In the genomic region with DNA sequence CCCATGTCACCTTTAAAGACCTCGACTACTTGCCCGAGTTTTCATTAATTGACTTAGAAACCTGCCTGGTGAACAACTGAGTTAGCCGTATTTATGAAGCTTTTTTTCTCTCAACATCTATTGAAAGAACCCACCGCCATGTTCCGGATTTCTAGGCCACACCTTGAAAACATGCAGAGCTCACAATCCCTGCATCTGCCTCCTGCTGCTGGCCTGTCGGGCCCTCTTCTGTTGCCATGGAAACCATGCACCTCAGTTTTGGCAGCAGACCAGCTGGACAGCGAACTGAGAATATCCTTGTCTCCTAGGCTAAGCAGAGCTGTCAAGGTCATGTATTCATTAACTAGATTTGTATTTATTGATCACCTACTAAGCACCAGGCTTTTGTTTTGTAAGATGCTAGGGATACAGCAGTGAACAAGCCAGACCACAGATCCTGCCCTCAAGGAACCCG, we compare ENCODE assay signal across 12 cellular contexts. TPM values are rescaled to one million over a fixed set of nuclear protein-coding genes. Genes with fewer than 3 reads are reported as not detected.
DNase-seq lines count a peak whose midpoint lies in the region; ATAC-seq and TF ChIP-seq lines count a peak whose summit lies in the region.
"Had no signal": no experiment of that assay in that cellular context is flagged by ENCODE, and none has a peak within 500 bp of the region (broad histone marks: within the 10 kb centered on the region; RNA-seq: fewer than 3 reads in every experiment).

No MANE protein-coding gene starts in this region.

- TF ChIP-seq POLR2A in right lobe of liver (IDR thresholded peaks at IDR 0.05): no peak

- DNase-seq in DMS53 (lab: John Stamatoyannopoulos, UW): peak; percentile 90
- DNase-seq in NCI-H1105 treated with DMSO at 0.1 percent for 48 hours (lab: John Stamatoyannopoulos, UW): peak; percentile 80
- DNase-seq in SK-N-DZ (ENCODE audit: low spot score): peak; percentile 79
- DNase-seq in right lobe of liver: peak; percentile 82 to 91 (median 90)
- no peak for DNase-seq in T-helper 9 cell
- no peak for DNase-seq in 8988T
- DNase-seq in NCI-H1048 (lab: John Stamatoyannopoulos, UW): no peak
- DNase-seq: activated CD8-positive, alpha-beta T cell treated with anti-CD3 and anti-CD28 coated beads, Interleukin-2, amount 10 ng/mL, durations not matched to agents 7 days and 5 days; brain microvascular endothelial cell; Right ventricle myocardium superior had no signal

- peak; percentile 33 to 56 (median 44) for ATAC-seq in right lobe of liver
- no peak for ATAC-seq in HG03469 (IDR thresholded peaks at IDR 0.05; ENCODE audit: unreplicated experiment)
- ATAC-seq: activated CD8-positive, alpha-beta T cell treated with anti-CD3 and anti-CD28 coated beads, Interleukin-2, amount 10 ng/mL, durations not matched to agents 7 days and 5 days had no signal

- no peak overlapping the region for H3K4me3 ChIP-seq in right lobe of liver
- H3K4me3 ChIP-seq: lung had no signal

- intact Hi-C loops in right lobe of liver (cut with DNase I): no loop called here

- H3K4me1 ChIP-seq in right lobe of liver: peaks cover 0 to 12% (median 0%) of the 10 kb centered on the region in 4 donors

- no peaks in the 10 kb centered on the region for H3K9me3 ChIP-seq in right lobe of liver

- no peaks in the 10 kb centered on the region for H3K36me3 ChIP-seq in right lobe of liver
- H3K36me3 ChIP-seq: brain microvascular endothelial cell had no signal

- TF ChIP-seq CTCF in right lobe of liver (IDR thresholded peaks at IDR 0.05): no peak

- WGBS in right lobe of liver (ENCODE audit: insufficient coverage, low coverage, low lambda C conversion rate, missing lambda C conversion rate): 38% methylated on average over 8 of the region's 8 CpGs

- H3K27ac ChIP-seq in right lobe of liver: no peak overlapping the region
- H3K27ac ChIP-seq: brain microvascular endothelial cell had no signal

- no peaks in the 10 kb centered on the region for H3K27me3 ChIP-seq in right lobe of liver
- H3K27me3 ChIP-seq: brain microvascular endothelial cell had no signal

RNA-seq across cellular contexts. Expression of a gene that starts 4.3 kb away (rescaled TPM):
- polyA plus RNA-seq in SK-N-DZ (2014; cell fraction: cytosol; rRNA removed): 33.7 and 43.1 TPM in 2 replicates
- polyA plus RNA-seq in SK-N-DZ (2014; cell fraction: nucleus; rRNA removed): 37.7 and 39.1 TPM in 2 replicates
- total RNA-seq in right lobe of liver: 10 to 100 TPM in 4 of 6 experiments, 1 to 10 TPM in 2; 7.4 to 18.8 (median 11.5) TPM

RNA-seq across cellular contexts. Expression of a gene that starts 49.0 kb away (rescaled TPM):
- polyA plus RNA-seq in SK-N-DZ (2014; cell fraction: cytosol; rRNA removed): 89.2 and 115 TPM in 2 replicates
- 52.0 and 62.3 TPM in 2 replicates for polyA plus RNA-seq in SK-N-DZ (2014; cell fraction: nucleus; rRNA removed)
- total RNA-seq in right lobe of liver: 10 to 100 TPM; 24.2 to 34.7 (median 26.5) TPM

RNA-seq across cellular contexts. Expression of a gene that starts 58.1 kb away (rescaled TPM):
- 9.4 and 10.6 TPM in 2 replicates for polyA plus RNA-seq in SK-N-DZ (2014; cell fraction: cytosol; rRNA removed)
- 10.7 and 12.1 TPM in 2 replicates for polyA plus RNA-seq in SK-N-DZ (2014; cell fraction: nucleus; rRNA removed)
- 1 to 10 TPM; 1.3 to 6.6 (median 5.6) TPM for total RNA-seq in right lobe of liver

Comparison
In these comparisons a context has a peak if more than half of its experiments do, and no peak if none do; other contexts are left out.
1. DNase-seq: peak in DMS53 (single experiment), NCI-H1105 treated with DMSO at 0.1 percent for 48 hours (single experiment), SK-N-DZ (single experiment) and right lobe of liver (3 of 3); none in T-helper 9 cell (single experiment), 8988T (single experiment) and NCI-H1048 (single experiment).